In genomic region chr11:45852018-45852711, GRCh38 we compare ENCODE assay signal across 11 cellular contexts. TPM values are rescaled to one million over a fixed set of nuclear protein-coding genes. Genes with fewer than 3 reads are reported as not detected.
DNase-seq lines count a peak whose midpoint lies in the region; ATAC-seq and TF ChIP-seq lines count a peak whose summit lies in the region.
"Had no signal": no experiment of that assay in that cellular context is flagged by ENCODE, and none has a peak within 500 bp of the region (broad histone marks: within the 10 kb centered on the region; RNA-seq: fewer than 3 reads in every experiment).

No MANE protein-coding gene starts in this region.

- ATAC-seq in HG03432 (IDR thresholded peaks at IDR 0.05; ENCODE audit: unreplicated experiment) = peak; percentile 4
- ATAC-seq in naive thymus-derived CD8-positive, alpha-beta T cell = no peak

- peaks cover 15% of the 10 kb centered on the region for H3K4me1 ChIP-seq in neural progenitor cell

- no peak overlapping the region for H3K4me3 Mint-ChIP-seq in neural progenitor cell
- peak overlapping the region in 1 of 10 donors; percentile 24 for H3K4me3 Mint-ChIP-seq in naive thymus-derived CD8-positive, alpha-beta T cell
- H3K4me3 Mint-ChIP-seq: stimulated activated naive CD8-positive, alpha-beta T cell treated with anti-CD3 and anti-CD28 coated beads, Interleukin-15, Interleukin-2, amounts not matched to agents 100 ng/mL and 50 ng/mL, for 24 hours had no signal

- peaks cover 30% of the 10 kb centered on the region for H3K79me2 ChIP-seq in neural progenitor cell (ENCODE audit: low read depth)

- no peaks in the 10 kb centered on the region for H3K27me3 ChIP-seq in neural progenitor cell
- H3K27me3 ChIP-seq: BLaER1 had no signal

- H3K4me3 ChIP-seq in GM12864 (ENCODE audit: low read depth, low read length) (no peak overlapping the region), neural progenitor cell (no peak overlapping the region)
- H3K4me3 ChIP-seq: BLaER1, HAP-1 had no signal

- H3K4me1 Mint-ChIP-seq in neural progenitor cell = peaks cover 24% of the 10 kb centered on the region
- peaks cover 24 to 53% (median 52%) of the 10 kb centered on the region in 4 donors for H3K4me1 Mint-ChIP-seq in naive thymus-derived CD8-positive, alpha-beta T cell

- TF ChIP-seq CTCF in GM12864 (IDR thresholded peaks at IDR 0.05; ENCODE audit: low read depth, low read length, missing control alignments) = peak; percentile 5
- TF ChIP-seq CTCF in neural progenitor cell (IDR thresholded peaks at IDR 0.05) = no peak

- POLR2A ChIA-PET in naive thymus-derived CD8-positive, alpha-beta T cell (lab: Charles Lee) = no interaction called here

- H3K9me3 ChIP-seq in neural progenitor cell (ENCODE audit: low read depth) = no peaks in the 10 kb centered on the region
- H3K9me3 ChIP-seq: BLaER1, HAP-1 had no signal

- DNase-seq in GM12864 (ENCODE audit: low read depth) = no peak
- DNase-seq in fibroblast of peridontal ligament (ENCODE audit: extremely low read depth) = peak; percentile 55
- DNase-seq in neural progenitor cell (ENCODE audit: low spot score) = no peak
- no peak for DNase-seq in NCI-H187 treated with DMSO at 0.1 percent for 48 hours (lab: John Stamatoyannopoulos, UW)
- DNase-seq in SHP77 treated with DMSO at 0.1 percent for 48 hours (lab: John Stamatoyannopoulos, UW) = no peak
- DNase-seq in NCI-H128 (lab: John Stamatoyannopoulos, UW; ENCODE audit: unreplicated experiment) = no peak
- DNase-seq in naive thymus-derived CD8-positive, alpha-beta T cell = no peak

- no peak overlapping the region for H3K4me2 ChIP-seq in neural progenitor cell
- H3K4me2 ChIP-seq: BLaER1 had no signal

- peaks cover 5% of the 10 kb centered on the region for H3K36me3 Mint-ChIP-seq in neural progenitor cell
- H3K36me3 Mint-ChIP-seq in naive thymus-derived CD8-positive, alpha-beta T cell = peaks cover 0 to 52% (median 9%) of the 10 kb centered on the region in 3 donors

- no peak overlapping the region for H3K27ac ChIP-seq in neural progenitor cell
- H3K27ac ChIP-seq: BLaER1 had no signal

- H3K27ac Mint-ChIP-seq in neural progenitor cell = no peak overlapping the region
- H3K27ac Mint-ChIP-seq in naive thymus-derived CD8-positive, alpha-beta T cell = peak overlapping the region in 4 of 10 donors; percentile 29 to 40 (median 35)
- H3K27ac Mint-ChIP-seq: stimulated activated naive CD8-positive, alpha-beta T cell treated with anti-CD3 and anti-CD28 coated beads, Interleukin-15, Interleukin-2, amounts not matched to agents 100 ng/mL and 50 ng/mL, for 24 hours had no signal

- H4K20me1 ChIP-seq in neural progenitor cell (ENCODE audit: low read depth) = peaks cover 75% of the 10 kb centered on the region

- H3F3A ChIP-seq in neural progenitor cell (ENCODE audit: low read depth) = peaks cover 7% of the 10 kb centered on the region

- H3K9ac ChIP-seq in neural progenitor cell = peak overlapping the region; percentile 6
- H3K9ac ChIP-seq: BLaER1 had no signal

- no peak overlapping the region for H2AFZ ChIP-seq in neural progenitor cell (replicated peaks)

- H3K27me3 Mint-ChIP-seq in neural progenitor cell (ENCODE audit: insufficient read depth, low read depth) = peaks cover 4% of the 10 kb centered on the region
- H3K27me3 Mint-ChIP-seq in naive thymus-derived CD8-positive, alpha-beta T cell = no peaks in the 10 kb centered on the region
- H3K27me3 Mint-ChIP-seq: stimulated activated naive CD8-positive, alpha-beta T cell treated with anti-CD3 and anti-CD28 coated beads, Interleukin-15, Interleukin-2, amounts not matched to agents 100 ng/mL and 50 ng/mL, for 24 hours had no signal

- H3K36me3 ChIP-seq in neural progenitor cell = no peaks in the 10 kb centered on the region

- no peaks in the 10 kb centered on the region for H3K9me3 Mint-ChIP-seq in neural progenitor cell
- no peaks in the 10 kb centered on the region for H3K9me3 Mint-ChIP-seq in naive thymus-derived CD8-positive, alpha-beta T cell
- H3K9me3 Mint-ChIP-seq: stimulated activated naive CD8-positive, alpha-beta T cell treated with anti-CD3 and anti-CD28 coated beads, Interleukin-15, Interleukin-2, amounts not matched to agents 100 ng/mL and 50 ng/mL, for 24 hours had no signal

RNA-seq across cellular contexts. Expression of gene CRY2, which starts 4.9 kb away (rescaled TPM):
- 15.8 and 18.7 TPM in 2 replicates for total RNA-seq in neural progenitor cell (ENCODE audit: low replicate concordance)
- total RNA-seq in naive thymus-derived CD8-positive, alpha-beta T cell = 10 to 100 TPM; 59.5 to 64.5 TPM
- 10 to 100 TPM; 24.3 to 33.4 (median 30.3) TPM for polyA plus RNA-seq in naive thymus-derived CD8-positive, alpha-beta T cell

RNA-seq across cellular contexts. Expression of gene MAPK8IP1, which starts 33.3 kb away (rescaled TPM):
- total RNA-seq in neural progenitor cell (ENCODE audit: low replicate concordance) = 3.7 and 11.0 TPM in 2 replicates
- 1 to 10 TPM; 1.6 to 2.1 TPM for total RNA-seq in naive thymus-derived CD8-positive, alpha-beta T cell
- polyA plus RNA-seq in naive thymus-derived CD8-positive, alpha-beta T cell = not detected

RNA-seq across cellular contexts. Expression of gene SLC35C1, which starts 47.2 kb away (rescaled TPM):
- 1.3 and 3.2 TPM in 2 replicates for total RNA-seq in neural progenitor cell (ENCODE audit: low replicate concordance)
- 10 to 100 TPM; 11.8 to 12.3 TPM for total RNA-seq in naive thymus-derived CD8-positive, alpha-beta T cell
- 10 to 100 TPM in 1 of 3 donors, 1 to 10 TPM in 2; 5.6 to 10.0 (median 8.4) TPM for polyA plus RNA-seq in naive thymus-derived CD8-positive, alpha-beta T cell

RNA-seq across cellular contexts. Expression of gene FREY1, which starts 54.9 kb away (rescaled TPM):
- total RNA-seq in neural progenitor cell (ENCODE audit: low replicate concordance) = 0.99 TPM in 1 of 2 replicates, not detected in the other
- total RNA-seq in naive thymus-derived CD8-positive, alpha-beta T cell = 1 to 10 TPM; 3.1 to 3.4 TPM
- not detected for polyA plus RNA-seq in naive thymus-derived CD8-positive, alpha-beta T cell
